ENCODE assay signal across 17 cellular contexts in genomic region chr15:90877996-90878395, GRCh38.
"Had no signal": no experiment of that assay in that cellular context is flagged by ENCODE, and none has a peak within 500 bp of the region (broad histone marks: within the 10 kb centered on the region; RNA-seq: fewer than 3 reads in every experiment).

No MANE protein-coding gene starts in this region.

- H3K27ac ChIP-seq: cardiac muscle cell, esophagus muscularis mucosa, hepatocyte, parathyroid adenoma, SJSA1, tibial nerve, vagina had no signal

- DNase-seq: activated CD4-positive, alpha-beta T cell treated with anti-CD3 and anti-CD28 coated beads for 1 hour; activated T-cell treated with anti-CD3 and anti-CD28 coated beads, Interleukin-2, amount 50 U/mL, for 48 hours; stimulated activated CD4-positive, alpha-beta T cell treated with anti-CD3 and anti-CD28 coated beads, Interleukin-12 subunit alpha, Interleukin-12 subunit beta, amount 100 ng/mL, for 4 hours; stimulated activated naive CD4-positive, alpha-beta T cell; substantia nigra; T1000 had no signal

- H3K9me3 ChIP-seq: esophagus muscularis mucosa, SJSA1, tibial nerve, vagina had no signal

- FAIRE-seq: colon, keratinocyte had no signal

- H3K4me3 ChIP-seq: cardiac muscle cell, esophagus muscularis mucosa, hepatocyte, SJSA1, tibial nerve, vagina had no signal

- H3K27me3 ChIP-seq: cardiac muscle cell, esophagus muscularis mucosa, hepatocyte, SJSA1, tibial nerve, vagina had no signal

- H2AFZ ChIP-seq: hepatocyte, parathyroid adenoma had no signal

- H3K27me3 Mint-ChIP-seq: activated naive CD4-positive, alpha-beta T cell treated with anti-CD3 and anti-CD28 coated beads, Interleukin-2, amount 50 U/mL, for 24 hours had no signal

- H3K4me3 Mint-ChIP-seq: activated naive CD4-positive, alpha-beta T cell treated with anti-CD3 and anti-CD28 coated beads, Interleukin-2, amount 50 U/mL, for 24 hours had no signal

- H3K4me2 ChIP-seq: hepatocyte had no signal

- ATAC-seq: left lobe of liver had no signal

- H3K9ac ChIP-seq: parathyroid adenoma had no signal

- H3K79me2 ChIP-seq: parathyroid adenoma had no signal

- H3K27ac Mint-ChIP-seq: activated naive CD4-positive, alpha-beta T cell treated with anti-CD3 and anti-CD28 coated beads, Interleukin-2, amount 50 U/mL, for 24 hours had no signal

- H3K9me3 Mint-ChIP-seq: activated naive CD4-positive, alpha-beta T cell treated with anti-CD3 and anti-CD28 coated beads, Interleukin-2, amount 50 U/mL, for 24 hours had no signal
